Comparison of ENCODE assay signal across 10 cellular contexts in genomic region chr11:102530558-102530957, GRCh38. TPM values are rescaled to one million over a fixed set of nuclear protein-coding genes. Genes with fewer than 3 reads are reported as not detected.
DNase-seq lines count a peak whose midpoint lies in the region; ATAC-seq, FAIRE-seq and TF ChIP-seq lines count a peak whose summit lies in the region.
"Had no signal": no experiment of that assay in that cellular context is flagged by ENCODE, and none has a peak within 500 bp of the region (broad histone marks: within the 10 kb centered on the region; RNA-seq: fewer than 3 reads in every experiment).

MMP7 (minus strand) TSS chr11:102530747; CDS start chr11:102530700, 47 bp downstream.

- H3T11ph ChIP-seq in H9 (ENCODE audit: low read length): no peak within 1 kb of the TSS

- no peaks in the 10 kb centered on the region for H3K9me3 Mint-ChIP-seq in activated naive CD8-positive, alpha-beta T cell (ENCODE audit: low read depth)
- no peaks in the 10 kb centered on the region for H3K9me3 Mint-ChIP-seq in activated naive CD8-positive, alpha-beta T cell treated with anti-CD3 and anti-CD28 coated beads, Interleukin-2, amount 50 U/mL, for 24 hours
- H3K9me3 Mint-ChIP-seq in H9 (no peaks in the 10 kb centered on the region), Caco-2 (ENCODE audit: unreplicated experiment) (no peaks in the 10 kb centered on the region)

- no peak within 1 kb of the TSS for H4K91ac ChIP-seq in H9 (ENCODE audit: insufficient read length, low read depth, low read length)

- no peak within 1 kb of the TSS for H3K18ac ChIP-seq in H9 (ENCODE audit: insufficient read length, low read depth, low read length)

- H3K56ac ChIP-seq in H9 (ENCODE audit: insufficient read length, low read depth, low read length): no peak within 1 kb of the TSS

- H3K79me2 ChIP-seq in OCI-LY1 (ENCODE audit: insufficient read depth, low read length): no peaks in the 10 kb centered on the region
- no peaks in the 10 kb centered on the region for H3K79me2 ChIP-seq in H9 (ENCODE audit: insufficient read depth, low read length)

- H3K27ac Mint-ChIP-seq in activated naive CD8-positive, alpha-beta T cell: no peak within 1 kb of the TSS
- H3K27ac Mint-ChIP-seq in activated naive CD8-positive, alpha-beta T cell treated with anti-CD3 and anti-CD28 coated beads, Interleukin-2, amount 50 U/mL, for 24 hours: no peak within 1 kb of the TSS
- no peak within 1 kb of the TSS for H3K27ac Mint-ChIP-seq in H9
- no peak within 1 kb of the TSS for H3K27ac Mint-ChIP-seq in Caco-2 (ENCODE audit: unreplicated experiment)

- WGBS in H9 (ENCODE audit: extremely low coverage, insufficient read length, low lambda C conversion rate): no CpG with 5 or more reads among the region's 8 CpGs

- no TSS peak for BruUV-seq in Caco-2 (replicated peaks; lab: Mats Ljungman, UMichigan)

- no peak within 1 kb of the TSS for H2BK120ac ChIP-seq in H9 (ENCODE audit: low read depth, low read length, poor library complexity, severe bottlenecking)

- peaks cover 9% of the 10 kb centered on the region for H3K4me1 Mint-ChIP-seq in activated naive CD8-positive, alpha-beta T cell (ENCODE audit: low read depth)
- H3K4me1 Mint-ChIP-seq in activated naive CD8-positive, alpha-beta T cell treated with anti-CD3 and anti-CD28 coated beads, Interleukin-2, amount 50 U/mL, for 24 hours: peaks cover 2% of the 10 kb centered on the region
- H3K4me1 Mint-ChIP-seq in H9 (no peaks in the 10 kb centered on the region), Caco-2 (ENCODE audit: low read depth, unreplicated experiment) (peaks cover 14% of the 10 kb centered on the region)

- H3K14ac ChIP-seq in H9 (ENCODE audit: insufficient read depth, low read length): no peak within 1 kb of the TSS

- no peak within 1 kb of the TSS for H3K23ac ChIP-seq in H9 (ENCODE audit: insufficient read length, low read depth, low read length)

- H2BK15ac ChIP-seq in H9 (ENCODE audit: low read depth, low read length): no peak within 1 kb of the TSS

- H4K20me1 ChIP-seq in OCI-LY1 (ENCODE audit: insufficient read depth, low read length) (no peaks in the 10 kb centered on the region), H9 (ENCODE audit: control insufficient read depth, insufficient read depth, insufficient read length) (no peaks in the 10 kb centered on the region)

- H3K4me3 ChIP-seq in OCI-LY1 (ENCODE audit: low read depth, low read length, poor library complexity, severe bottlenecking) (peak within 1 kb of the TSS; percentile 11), fibroblast of villous mesenchyme (ENCODE audit: low read depth, low read length) (no peak within 1 kb of the TSS), Caco-2 (ENCODE audit: low read depth, low read length) (no peak within 1 kb of the TSS)

- peaks cover 7% of the 10 kb centered on the region for H3K27me3 Mint-ChIP-seq in activated naive CD8-positive, alpha-beta T cell
- H3K27me3 Mint-ChIP-seq in activated naive CD8-positive, alpha-beta T cell treated with anti-CD3 and anti-CD28 coated beads, Interleukin-2, amount 50 U/mL, for 24 hours: no peaks in the 10 kb centered on the region
- no peaks in the 10 kb centered on the region for H3K27me3 Mint-ChIP-seq in H9 (ENCODE audit: low read depth)
- no peaks in the 10 kb centered on the region for H3K27me3 Mint-ChIP-seq in Caco-2 (ENCODE audit: insufficient read depth, unreplicated experiment)

- no peak within 1 kb of the TSS for H4K8ac ChIP-seq in H9 (replicated peaks; ENCODE audit: insufficient read length, low read depth, low read length)

- peaks cover 27% of the 10 kb centered on the region for H3K4me1 ChIP-seq in OCI-LY1 (ENCODE audit: insufficient read depth, low read length, severe bottlenecking)
- no peaks in the 10 kb centered on the region for H3K4me1 ChIP-seq in H9 (ENCODE audit: insufficient read depth, low read length)
- peaks cover 14% of the 10 kb centered on the region for H3K4me1 ChIP-seq in Caco-2

- no peaks in the 10 kb centered on the region for H3F3A ChIP-seq in OCI-LY1 (ENCODE audit: insufficient read depth, low read length)

- H3K27me3 ChIP-seq in OCI-LY1 (ENCODE audit: insufficient read depth, low read length) (no peaks in the 10 kb centered on the region), H9 (ENCODE audit: insufficient read depth, low read length) (no peaks in the 10 kb centered on the region), Caco-2 (replicated peaks; ENCODE audit: control insufficient read depth, insufficient read depth, low read length) (no peaks in the 10 kb centered on the region)

- no peak within 1 kb of the TSS for H2BK12ac ChIP-seq in H9 (ENCODE audit: insufficient read length, low read depth, low read length)

- H3K9me3 ChIP-seq in OCI-LY1 (ENCODE audit: low read length) (no peaks in the 10 kb centered on the region), H9 (ENCODE audit: control insufficient read depth, low read depth, low read length) (no peaks in the 10 kb centered on the region), Caco-2 (no peaks in the 10 kb centered on the region)

- no peaks in the 10 kb centered on the region for H3K9me2 ChIP-seq in OCI-LY1 (ENCODE audit: low read depth, low read length)

- TF ChIP-seq CTCF in OCI-LY1 (IDR thresholded peaks at IDR 0.05; ENCODE audit: low read length) (no peak), fibroblast of villous mesenchyme (IDR thresholded peaks at IDR 0.05; ENCODE audit: insufficient read depth, low read depth, low read length) (no peak), H9 (conservative IDR thresholded peaks at IDR 0.05) (no peak), Caco-2 (IDR thresholded peaks at IDR 0.05; ENCODE audit: insufficient read depth in 1 of 2, low read depth in 1 of 2, low read length in 1 of 2, severe bottlenecking in 1 of 2, unreplicated experiment in 1 of 2) (no peak)

- H3K23me2 ChIP-seq in H9 (ENCODE audit: insufficient read length, low read depth, low read length, poor library complexity, severe bottlenecking): no peaks in the 10 kb centered on the region

- POLR2A ChIA-PET in Caco-2 (lab: Charles Lee): no interaction called here

- H3K4me3 Mint-ChIP-seq in activated naive CD8-positive, alpha-beta T cell: peak within 1 kb of the TSS; percentile 4
- no peak within 1 kb of the TSS for H3K4me3 Mint-ChIP-seq in activated naive CD8-positive, alpha-beta T cell treated with anti-CD3 and anti-CD28 coated beads, Interleukin-2, amount 50 U/mL, for 24 hours
- H3K4me3 Mint-ChIP-seq in H9: no peak within 1 kb of the TSS
- no peak within 1 kb of the TSS for H3K4me3 Mint-ChIP-seq in Caco-2 (ENCODE audit: unreplicated experiment)

- DNase-seq in activated naive CD8-positive, alpha-beta T cell treated with anti-CD3 and anti-CD28 coated beads, Interleukin-2, amount 50 U/mL, for 24 hours: no peak
- peak; percentile 72 for DNase-seq in fibroblast of villous mesenchyme (ENCODE audit: low read depth)
- peak; percentile 44 for DNase-seq in urothelium cell line (ENCODE audit: low spot score)
- no peak for DNase-seq in H9
- DNase-seq in Caco-2: no peak
- DNase-seq in NCI-H2196 (lab: John Stamatoyannopoulos, UW; ENCODE audit: unreplicated experiment): no peak
- DNase-seq: CD4-positive, CD25-positive, alpha-beta regulatory T cell; naive thymus-derived CD4-positive, alpha-beta T cell had no signal

- FAIRE-seq in urothelium cell line (lab: Jason Lieb, UNC): peak; percentile 23

- no peak within 1 kb of the TSS for H2BK20ac ChIP-seq in H9 (ENCODE audit: low read depth, low read length, poor library complexity, severe bottlenecking)

- intact Hi-C loops in Caco-2 (cut with micrococcal nuclease; ENCODE audit: unreplicated experiment): loop anchor here (10.0 kb wide), 1 partner anchor 134 kb away; no protein-coding TSS in a partner anchor

- H3K36me3 Mint-ChIP-seq in activated naive CD8-positive, alpha-beta T cell: no peaks in the 10 kb centered on the region
- H3K36me3 Mint-ChIP-seq in activated naive CD8-positive, alpha-beta T cell treated with anti-CD3 and anti-CD28 coated beads, Interleukin-2, amount 50 U/mL, for 24 hours (ENCODE audit: low read depth): no peaks in the 10 kb centered on the region
- H3K36me3 Mint-ChIP-seq in H9 (ENCODE audit: insufficient read depth in 1 of 3, low read depth in 3 of 3): no peaks in the 10 kb centered on the region
- H3K36me3 Mint-ChIP-seq in Caco-2 (ENCODE audit: insufficient read depth, unreplicated experiment): no peaks in the 10 kb centered on the region
- H3K36me3 Mint-ChIP-seq: CD4-positive, CD25-positive, alpha-beta regulatory T cell had no signal

- H2AFZ ChIP-seq in OCI-LY1 (ENCODE audit: low read length): peak within 1 kb of the TSS; percentile 91; the same call in 1 of the 2 replicates
- no peak within 1 kb of the TSS for H2AFZ ChIP-seq in H9 (ENCODE audit: low read length)

- H3K27ac ChIP-seq in OCI-LY1 (ENCODE audit: low read depth, low read length, poor library complexity, severe bottlenecking) (no peak within 1 kb of the TSS), H9 (ENCODE audit: insufficient read length, low read depth, low read length) (no peak within 1 kb of the TSS)

- CTCF ChIA-PET in Caco-2 (lab: Charles Lee): no interaction called here

- H3K4me2 ChIP-seq in OCI-LY1 (ENCODE audit: low read length) (peak within 1 kb of the TSS; percentile 50), H9 (ENCODE audit: insufficient read depth, insufficient read length, low read length) (no peak within 1 kb of the TSS)

- H3K79me1 ChIP-seq in H9 (ENCODE audit: insufficient read depth, low read depth, low read length, poor library complexity, severe bottlenecking): no peaks in the 10 kb centered on the region

- no peak for ATAC-seq in activated naive CD8-positive, alpha-beta T cell treated with anti-CD3 and anti-CD28 coated beads, Interleukin-2, amount 50 U/mL, for 24 hours
- ATAC-seq: naive thymus-derived CD4-positive, alpha-beta T cell had no signal

- H2AK5ac ChIP-seq in H9 (ENCODE audit: insufficient read length, low read length): no peak within 1 kb of the TSS

- no peaks in the 10 kb centered on the region for H3K36me3 ChIP-seq in OCI-LY1 (ENCODE audit: insufficient read depth, low read length)
- H3K36me3 ChIP-seq in Caco-2 (ENCODE audit: control insufficient read depth, insufficient read depth, low read length): no peaks in the 10 kb centered on the region

- no peak within 1 kb of the TSS for H2BK5ac ChIP-seq in H9 (ENCODE audit: insufficient read length, low read length)

- H3K4ac ChIP-seq in H9 (ENCODE audit: low read depth, low read length): no peak within 1 kb of the TSS

- H3K9ac ChIP-seq in OCI-LY1 (ENCODE audit: low read length) (no peak within 1 kb of the TSS; the same call in 1 of the 2 replicates), H9 (ENCODE audit: extremely low read depth, insufficient read length, low read length) (no peak within 1 kb of the TSS)

- H4K5ac ChIP-seq in H9 (ENCODE audit: insufficient read length, low read depth, low read length): no peak within 1 kb of the TSS

RNA-seq across cellular contexts. Expression of gene MMP7, which starts in this region (rescaled TPM):
- total RNA-seq in fibroblast of villous mesenchyme: 0.43 and 2.6 TPM in 2 replicates
- not detected in 2 replicates for total RNA-seq in H9 (2021)
- total RNA-seq in Caco-2 (2022): 1.0 TPM in 1 of 2 replicates, not detected in the other
- total RNA-seq: CD4-positive, CD25-positive, alpha-beta regulatory T cell; naive thymus-derived CD4-positive, alpha-beta T cell had no signal

Comparison
In these comparisons a context has a peak if more than half of its experiments do, and no peak if none do; other contexts are left out.
1. DNase-seq: peak in fibroblast of villous mesenchyme (single experiment) and urothelium cell line (single experiment); none in activated naive CD8-positive, alpha-beta T cell treated with anti-CD3 and anti-CD28 coated beads, Interleukin-2, amount 50 U/mL, for 24 hours (single experiment), H9 (single experiment), Caco-2 (0 of 2) and NCI-H2196 (single experiment).